ENCODE assay signal across 1 cellular context in the genomic region with DNA sequence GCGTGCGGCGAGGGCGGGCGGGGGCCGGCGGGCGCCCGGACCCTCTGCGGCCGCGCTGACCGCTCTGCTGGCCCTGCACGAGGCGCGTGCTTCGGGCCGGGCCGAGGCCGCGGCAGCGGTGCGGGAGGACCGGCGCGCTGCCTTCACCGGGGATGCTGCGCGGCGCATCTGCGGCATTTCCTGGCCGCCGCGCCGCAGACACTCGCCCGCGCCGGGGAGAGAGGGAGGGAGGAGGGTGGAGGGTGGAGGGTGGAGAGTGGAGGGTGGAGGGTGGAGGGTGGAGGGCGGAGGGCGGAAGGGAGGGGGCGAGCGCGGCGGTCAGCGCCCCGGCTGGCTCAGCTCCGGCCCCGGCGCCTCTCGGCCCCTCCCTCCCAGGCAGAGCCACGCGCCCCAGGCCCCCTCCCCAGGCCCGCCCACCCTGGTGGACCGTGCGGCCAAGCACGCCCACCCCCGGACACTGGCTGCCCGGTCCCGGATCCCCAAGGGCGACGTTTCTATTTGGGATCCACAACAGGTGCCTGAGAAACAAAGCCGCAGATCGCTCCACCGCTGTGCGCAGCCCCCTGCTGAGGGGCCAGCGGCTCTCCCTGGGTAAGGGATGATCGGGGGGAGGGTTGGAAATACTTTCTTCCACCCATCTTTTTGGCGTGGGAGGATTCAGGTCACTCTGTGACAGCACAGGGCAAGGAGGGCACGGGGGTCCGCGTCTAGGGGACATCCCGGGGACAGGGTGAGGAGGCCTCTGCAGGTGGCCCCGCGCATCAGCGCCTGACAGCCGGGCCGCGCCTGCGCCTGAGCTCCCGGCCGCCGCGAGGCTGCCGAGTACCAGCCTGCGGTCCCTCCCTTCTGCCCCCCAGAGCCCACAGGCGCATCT.
TF ChIP-seq lines count a peak whose summit lies in the region.

No MANE protein-coding gene starts in this region.

TF ChIP-seq in HepG2, 621 proteins besides CTCF, POLR2A, EP300 and RAD21 (continued from another document and continues in another):
- TF ChIP-seq, protein P1, sequence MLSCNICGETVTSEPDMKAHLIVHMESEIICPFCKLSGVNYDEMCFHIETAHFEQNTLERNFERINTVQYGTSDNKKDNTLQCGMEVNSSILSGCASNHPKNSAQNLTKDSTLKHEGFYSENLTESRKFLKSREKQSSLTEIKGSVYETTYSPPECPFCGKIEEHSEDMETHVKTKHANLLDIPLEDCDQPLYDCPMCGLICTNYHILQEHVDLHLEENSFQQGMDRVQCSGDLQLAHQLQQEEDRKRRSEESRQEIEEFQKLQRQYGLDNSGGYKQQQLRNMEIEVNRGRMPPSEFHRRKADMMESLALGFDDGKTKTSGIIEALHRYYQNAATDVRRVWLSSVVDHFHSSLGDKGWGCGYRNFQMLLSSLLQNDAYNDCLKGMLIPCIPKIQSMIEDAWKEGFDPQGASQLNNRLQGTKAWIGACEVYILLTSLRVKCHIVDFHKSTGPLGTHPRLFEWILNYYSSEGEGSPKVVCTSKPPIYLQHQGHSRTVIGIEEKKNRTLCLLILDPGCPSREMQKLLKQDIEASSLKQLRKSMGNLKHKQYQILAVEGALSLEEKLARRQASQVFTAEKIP (CRISPR knock-in tag; IDR thresholded peaks at IDR 0.05; ENCODE audit: borderline replicate concordance), result no peak
- TF ChIP-seq TEAD3 (CRISPR knock-in tag; optimal IDR thresholded peaks at IDR 0.05; ENCODE audit: borderline replicate concordance), result no peak
- TF ChIP-seq ZNF335 (CRISPR knock-in tag; IDR thresholded peaks at IDR 0.05), result 0 out of 2 replicates have a peak, but pooled peaks have one; percentile 12
- TF ChIP-seq ZNF788 (CRISPR knock-in tag; IDR thresholded peaks at IDR 0.05; ENCODE audit: borderline replicate concordance), result no peak
- peak; percentile 45 for TF ChIP-seq AGO1 (IDR thresholded peaks at IDR 0.05; ENCODE audit: low read depth, low read length, poor library complexity, severe bottlenecking)
- TF ChIP-seq, protein P2, sequence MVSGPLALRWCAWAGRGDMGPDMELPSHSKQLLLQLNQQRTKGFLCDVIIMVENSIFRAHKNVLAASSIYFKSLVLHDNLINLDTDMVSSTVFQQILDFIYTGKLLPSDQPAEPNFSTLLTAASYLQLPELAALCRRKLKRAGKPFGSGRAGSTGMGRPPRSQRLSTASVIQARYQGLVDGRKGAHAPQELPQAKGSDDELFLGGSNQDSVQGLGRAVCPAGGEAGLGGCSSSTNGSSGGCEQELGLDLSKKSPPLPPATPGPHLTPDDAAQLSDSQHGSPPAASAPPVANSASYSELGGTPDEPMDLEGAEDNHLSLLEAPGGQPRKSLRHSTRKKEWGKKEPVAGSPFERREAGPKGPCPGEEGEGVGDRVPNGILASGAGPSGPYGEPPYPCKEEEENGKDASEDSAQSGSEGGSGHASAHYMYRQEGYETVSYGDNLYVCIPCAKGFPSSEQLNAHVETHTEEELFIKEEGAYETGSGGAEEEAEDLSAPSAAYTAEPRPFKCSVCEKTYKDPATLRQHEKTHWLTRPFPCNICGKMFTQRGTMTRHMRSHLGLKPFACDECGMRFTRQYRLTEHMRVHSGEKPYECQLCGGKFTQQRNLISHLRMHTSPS (CRISPR knock-in tag; IDR thresholded peaks at IDR 0.05; ENCODE audit: low read depth), result no peak
- TF ChIP-seq, protein P3, sequence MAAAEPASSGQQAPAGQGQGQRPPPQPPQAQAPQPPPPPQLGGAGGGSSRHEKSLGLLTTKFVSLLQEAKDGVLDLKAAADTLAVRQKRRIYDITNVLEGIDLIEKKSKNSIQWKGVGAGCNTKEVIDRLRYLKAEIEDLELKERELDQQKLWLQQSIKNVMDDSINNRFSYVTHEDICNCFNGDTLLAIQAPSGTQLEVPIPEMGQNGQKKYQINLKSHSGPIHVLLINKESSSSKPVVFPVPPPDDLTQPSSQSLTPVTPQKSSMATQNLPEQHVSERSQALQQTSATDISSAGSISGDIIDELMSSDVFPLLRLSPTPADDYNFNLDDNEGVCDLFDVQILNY (CRISPR knock-in tag; conservative IDR thresholded peaks at IDR 0.05), result no peak
- no peak for TF ChIP-seq ZNF17 (CRISPR knock-in tag; IDR thresholded peaks at IDR 0.05)
- no peak; the same call in 1 of the 2 replicates for TF ChIP-seq TAF1 (CRISPR knock-in tag; IDR thresholded peaks at IDR 0.05)
- no peak; the same call in 1 of the 2 replicates for TF ChIP-seq HMGXB3 (CRISPR knock-in tag; IDR thresholded peaks at IDR 0.05; ENCODE audit: borderline replicate concordance)
- TF ChIP-seq, protein P4, sequence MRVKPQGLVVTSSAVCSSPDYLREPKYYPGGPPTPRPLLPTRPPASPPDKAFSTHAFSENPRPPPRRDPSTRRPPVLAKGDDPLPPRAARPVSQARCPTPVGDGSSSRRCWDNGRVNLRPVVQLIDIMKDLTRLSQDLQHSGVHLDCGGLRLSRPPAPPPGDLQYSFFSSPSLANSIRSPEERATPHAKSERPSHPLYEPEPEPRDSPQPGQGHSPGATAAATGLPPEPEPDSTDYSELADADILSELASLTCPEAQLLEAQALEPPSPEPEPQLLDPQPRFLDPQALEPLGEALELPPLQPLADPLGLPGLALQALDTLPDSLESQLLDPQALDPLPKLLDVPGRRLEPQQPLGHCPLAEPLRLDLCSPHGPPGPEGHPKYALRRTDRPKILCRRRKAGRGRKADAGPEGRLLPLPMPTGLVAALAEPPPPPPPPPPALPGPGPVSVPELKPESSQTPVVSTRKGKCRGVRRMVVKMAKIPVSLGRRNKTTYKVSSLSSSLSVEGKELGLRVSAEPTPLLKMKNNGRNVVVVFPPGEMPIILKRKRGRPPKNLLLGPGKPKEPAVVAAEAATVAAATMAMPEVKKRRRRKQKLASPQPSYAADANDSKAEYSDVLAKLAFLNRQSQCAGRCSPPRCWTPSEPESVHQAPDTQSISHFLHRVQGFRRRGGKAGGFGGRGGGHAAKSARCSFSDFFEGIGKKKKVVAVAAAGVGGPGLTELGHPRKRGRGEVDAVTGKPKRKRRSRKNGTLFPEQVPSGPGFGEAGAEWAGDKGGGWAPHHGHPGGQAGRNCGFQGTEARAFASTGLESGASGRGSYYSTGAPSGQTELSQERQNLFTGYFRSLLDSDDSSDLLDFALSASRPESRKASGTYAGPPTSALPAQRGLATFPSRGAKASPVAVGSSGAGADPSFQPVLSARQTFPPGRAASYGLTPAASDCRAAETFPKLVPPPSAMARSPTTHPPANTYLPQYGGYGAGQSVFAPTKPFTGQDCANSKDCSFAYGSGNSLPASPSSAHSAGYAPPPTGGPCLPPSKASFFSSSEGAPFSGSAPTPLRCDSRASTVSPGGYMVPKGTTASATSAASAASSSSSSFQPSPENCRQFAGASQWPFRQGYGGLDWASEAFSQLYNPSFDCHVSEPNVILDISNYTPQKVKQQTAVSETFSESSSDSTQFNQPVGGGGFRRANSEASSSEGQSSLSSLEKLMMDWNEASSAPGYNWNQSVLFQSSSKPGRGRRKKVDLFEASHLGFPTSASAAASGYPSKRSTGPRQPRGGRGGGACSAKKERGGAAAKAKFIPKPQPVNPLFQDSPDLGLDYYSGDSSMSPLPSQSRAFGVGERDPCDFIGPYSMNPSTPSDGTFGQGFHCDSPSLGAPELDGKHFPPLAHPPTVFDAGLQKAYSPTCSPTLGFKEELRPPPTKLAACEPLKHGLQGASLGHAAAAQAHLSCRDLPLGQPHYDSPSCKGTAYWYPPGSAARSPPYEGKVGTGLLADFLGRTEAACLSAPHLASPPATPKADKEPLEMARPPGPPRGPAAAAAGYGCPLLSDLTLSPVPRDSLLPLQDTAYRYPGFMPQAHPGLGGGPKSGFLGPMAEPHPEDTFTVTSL (CRISPR knock-in tag; IDR thresholded peaks at IDR 0.05; ENCODE audit: borderline replicate concordance), result no peak
- TF ChIP-seq ZNF331 (CRISPR knock-in tag; IDR thresholded peaks at IDR 0.05), result no peak
- peak; percentile 45; the same call in 1 of the 2 replicates for TF ChIP-seq ZNF768 (CRISPR knock-in tag; IDR thresholded peaks at IDR 0.05)
- TF ChIP-seq ZBTB38 (CRISPR knock-in tag; IDR thresholded peaks at IDR 0.05), result no peak
- no peak for TF ChIP-seq JUNB (CRISPR knock-in tag; IDR thresholded peaks at IDR 0.05; ENCODE audit: borderline replicate concordance)
- no peak for TF ChIP-seq MBNL3 (CRISPR knock-in tag; conservative IDR thresholded peaks at IDR 0.05)
- no peak for TF ChIP-seq ZNF44 (CRISPR knock-in tag; IDR thresholded peaks at IDR 0.05)
- TF ChIP-seq ZNF737 (CRISPR knock-in tag; IDR thresholded peaks at IDR 0.05; ENCODE audit: borderline replicate concordance), result no peak
- TF ChIP-seq, protein P5, sequence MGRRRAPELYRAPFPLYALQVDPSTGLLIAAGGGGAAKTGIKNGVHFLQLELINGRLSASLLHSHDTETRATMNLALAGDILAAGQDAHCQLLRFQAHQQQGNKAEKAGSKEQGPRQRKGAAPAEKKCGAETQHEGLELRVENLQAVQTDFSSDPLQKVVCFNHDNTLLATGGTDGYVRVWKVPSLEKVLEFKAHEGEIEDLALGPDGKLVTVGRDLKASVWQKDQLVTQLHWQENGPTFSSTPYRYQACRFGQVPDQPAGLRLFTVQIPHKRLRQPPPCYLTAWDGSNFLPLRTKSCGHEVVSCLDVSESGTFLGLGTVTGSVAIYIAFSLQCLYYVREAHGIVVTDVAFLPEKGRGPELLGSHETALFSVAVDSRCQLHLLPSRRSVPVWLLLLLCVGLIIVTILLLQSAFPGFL (CRISPR knock-in tag; IDR thresholded peaks at IDR 0.05), result no peak
- no peak for TF ChIP-seq NFIB (CRISPR knock-in tag; IDR thresholded peaks at IDR 0.05; ENCODE audit: borderline replicate concordance)
- peak; percentile 64; the same call in 1 of the 2 replicates for TF ChIP-seq ZNF124 (CRISPR knock-in tag; IDR thresholded peaks at IDR 0.05)
- no peak for TF ChIP-seq POLR2AphosphoS2 (IDR thresholded peaks at IDR 0.05; ENCODE audit: low read depth, low read length)
- no peak for TF ChIP-seq ZKSCAN5 (CRISPR knock-in tag; IDR thresholded peaks at IDR 0.05)
- TF ChIP-seq ZNF678 (CRISPR knock-in tag; IDR thresholded peaks at IDR 0.05), result no peak
- no peak for TF ChIP-seq GFI1 (CRISPR knock-in tag; IDR thresholded peaks at IDR 0.05; ENCODE audit: borderline replicate concordance)
- no peak for TF ChIP-seq MTA3 (CRISPR knock-in tag; IDR thresholded peaks at IDR 0.05)
- no peak for TF ChIP-seq KAT2B (IDR thresholded peaks at IDR 0.05; ENCODE audit: borderline replicate concordance, low read depth, low read length)
- 0 out of 2 replicates have a peak, but pooled peaks have one; percentile 44 for TF ChIP-seq RXRB (CRISPR knock-in tag; IDR thresholded peaks at IDR 0.05; ENCODE audit: borderline replicate concordance)
- TF ChIP-seq HDAC6 (IDR thresholded peaks at IDR 0.05; ENCODE audit: low read depth, low read length), result no peak
- no peak for TF ChIP-seq ZNF446 (CRISPR knock-in tag; IDR thresholded peaks at IDR 0.05)
- TF ChIP-seq, protein P6, sequence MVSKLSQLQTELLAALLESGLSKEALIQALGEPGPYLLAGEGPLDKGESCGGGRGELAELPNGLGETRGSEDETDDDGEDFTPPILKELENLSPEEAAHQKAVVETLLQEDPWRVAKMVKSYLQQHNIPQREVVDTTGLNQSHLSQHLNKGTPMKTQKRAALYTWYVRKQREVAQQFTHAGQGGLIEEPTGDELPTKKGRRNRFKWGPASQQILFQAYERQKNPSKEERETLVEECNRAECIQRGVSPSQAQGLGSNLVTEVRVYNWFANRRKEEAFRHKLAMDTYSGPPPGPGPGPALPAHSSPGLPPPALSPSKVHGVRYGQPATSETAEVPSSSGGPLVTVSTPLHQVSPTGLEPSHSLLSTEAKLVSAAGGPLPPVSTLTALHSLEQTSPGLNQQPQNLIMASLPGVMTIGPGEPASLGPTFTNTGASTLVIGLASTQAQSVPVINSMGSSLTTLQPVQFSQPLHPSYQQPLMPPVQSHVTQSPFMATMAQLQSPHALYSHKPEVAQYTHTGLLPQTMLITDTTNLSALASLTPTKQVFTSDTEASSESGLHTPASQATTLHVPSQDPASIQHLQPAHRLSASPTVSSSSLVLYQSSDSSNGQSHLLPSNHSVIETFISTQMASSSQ (IDR thresholded peaks at IDR 0.05; ENCODE audit: low read depth), result no peak
- TF ChIP-seq, protein P6 (CRISPR knock-in tag; IDR thresholded peaks at IDR 0.05; ENCODE audit: borderline replicate concordance), result no peak
